In genomic region chr22:40414838-40415505, GRCh38 we compare ENCODE assay signal across 13 cellular contexts. TPM values are rescaled to one million over a fixed set of nuclear protein-coding genes. Genes with fewer than 3 reads are reported as not detected.
DNase-seq lines count a peak whose midpoint lies in the region; ATAC-seq, FAIRE-seq and TF ChIP-seq lines count a peak whose summit lies in the region.
"Had no signal": no experiment of that assay in that cellular context is flagged by ENCODE, and none has a peak within 500 bp of the region (broad histone marks: within the 10 kb centered on the region; RNA-seq: fewer than 3 reads in every experiment).

No MANE protein-coding gene starts in this region.

- peak overlapping the region; percentile 5 to 68 (median 56); a peak in 19 of 22 replicates for H3K9ac ChIP-seq in BLaER1 treated with 17β-estradiol and CSF1 and Interleukin-3, amounts not matched to agents 10 nM and 100 nM

- peaks cover 20 to 76% (median 39%) of the 10 kb centered on the region in 11 experiments; a peak in 19 of 22 replicates for H4K20me1 ChIP-seq in BLaER1 treated with 17β-estradiol and CSF1 and Interleukin-3, amounts not matched to agents 10 nM and 100 nM

- peak overlapping the region; percentile 78 to 93 (median 88) for H3K4me2 ChIP-seq in BLaER1 treated with 17β-estradiol and CSF1 and Interleukin-3, amounts not matched to agents 10 nM and 100 nM

- H3K4me1 ChIP-seq in BLaER1 treated with 17β-estradiol and CSF1 and Interleukin-3, amounts not matched to agents 10 nM and 100 nM: peaks cover 74 to 99% (median 88%) of the 10 kb centered on the region in 10 experiments

- ATAC-seq in SK-N-SH treated with all-trans-retinoic acid at 6 μM for 48 hours: peak; percentile 36; the same call in 2 of the 3 replicates
- peak; percentile 17 for ATAC-seq in left colon
- ATAC-seq in GM21619 (IDR thresholded peaks at IDR 0.05; ENCODE audit: unreplicated experiment): no peak
- no peak for ATAC-seq in HG03565 (IDR thresholded peaks at IDR 0.05; ENCODE audit: unreplicated experiment)
- ATAC-seq in HG03175 (IDR thresholded peaks at IDR 0.05; ENCODE audit: unreplicated experiment): no peak
- no peak for ATAC-seq in GM21367 (IDR thresholded peaks at IDR 0.05; ENCODE audit: unreplicated experiment)
- ATAC-seq: Panc1 had no signal

- FAIRE-seq in GM18507 (lab: Jason Lieb, UNC): peak; percentile 90

- intact Hi-C loops in left colon (cut with DNase I, micrococcal nuclease): no loop called here

- H3K36me3 ChIP-seq in BLaER1 treated with 17β-estradiol and CSF1 and Interleukin-3, amounts not matched to agents 10 nM and 100 nM: peaks cover 50 to 89% (median 65%) of the 10 kb centered on the region in 11 experiments

- H3K4me3 ChIP-seq in BLaER1 treated with 17β-estradiol and CSF1 and Interleukin-3, amounts not matched to agents 10 nM and 100 nM: peak overlapping the region in 7 of 10 experiments; percentile 12 to 41 (median 28); a peak in 9 of 20 replicates
- H3K4me3 ChIP-seq: suprapubic skin had no signal

- H3K27me3 ChIP-seq in BLaER1 treated with 17β-estradiol and CSF1 and Interleukin-3, amounts not matched to agents 10 nM and 100 nM: no peaks in the 10 kb centered on the region
- H3K27me3 ChIP-seq: suprapubic skin had no signal

- DNase-seq in GM18507 (ENCODE audit: extremely low spot score, insufficient read length, low read depth) (no peak), left colon (peak in 1 of 2 donors; percentile 38)
- DNase-seq: activated CD8-positive, alpha-beta memory T cell treated with anti-CD3 and anti-CD28 coated beads, Interleukin-2, amount 50 U/mL, for 4 hours; effector memory CD4-positive, alpha-beta T cell; islet precursor cell had no signal

- H3K27ac ChIP-seq in BLaER1 treated with 17β-estradiol and CSF1 and Interleukin-3, amounts not matched to agents 10 nM and 100 nM: peak overlapping the region; percentile 6 to 83 (median 74); a peak in 19 of 22 replicates
- H3K27ac ChIP-seq: suprapubic skin had no signal

- H3K9me3 ChIP-seq in BLaER1 treated with 17β-estradiol and CSF1 and Interleukin-3, amounts not matched to agents 10 nM and 100 nM (replicated peaks in 1 of 11): no peaks in the 10 kb centered on the region
- H3K9me3 ChIP-seq: suprapubic skin had no signal

TF ChIP-seq in SK-N-SH treated with all-trans-retinoic acid at 6 μM for 48 hours, 23 proteins besides CTCF, POLR2A, EP300 and RAD21:
- TF ChIP-seq PATZ1 (CRISPR knock-in tag; IDR thresholded peaks at IDR 0.05; ENCODE audit: borderline replicate concordance) (no peak), TOX (CRISPR knock-in tag; IDR thresholded peaks at IDR 0.05; ENCODE audit: borderline replicate concordance) (no peak), ZC3H10 (CRISPR knock-in tag; IDR thresholded peaks at IDR 0.05) (no peak), POU6F1 (CRISPR knock-in tag; IDR thresholded peaks at IDR 0.05; ENCODE audit: borderline replicate concordance, low read depth) (no peak), CSDC2 (CRISPR knock-in tag; IDR thresholded peaks at IDR 0.05) (no peak), TCF4 (CRISPR knock-in tag; IDR thresholded peaks at IDR 0.05; ENCODE audit: borderline replicate concordance) (no peak), ZFP30 (CRISPR knock-in tag; IDR thresholded peaks at IDR 0.05) (no peak), TSHZ2 (CRISPR knock-in tag; IDR thresholded peaks at IDR 0.05) (no peak), RARB (CRISPR knock-in tag; IDR thresholded peaks at IDR 0.05) (no peak), OSR1 (CRISPR knock-in tag; IDR thresholded peaks at IDR 0.05) (no peak), ZNF565 (CRISPR knock-in tag; conservative IDR thresholded peaks at IDR 0.05; ENCODE audit: low read depth) (no peak), CSRNP3 (CRISPR knock-in tag; IDR thresholded peaks at IDR 0.05) (no peak)

RNA-seq across cellular contexts. Expression of gene SGSM3, which starts 44.6 kb away (rescaled TPM):
- 100 to 1,000 TPM; 121 to 142 TPM for total RNA-seq in left colon

Comparison
In these comparisons a context has a peak if more than half of its experiments do, and no peak if none do; other contexts are left out.
1. ATAC-seq: peak in SK-N-SH treated with all-trans-retinoic acid at 6 μM for 48 hours (single experiment) and left colon (single experiment); none in GM21619 (single experiment), HG03565 (single experiment), HG03175 (single experiment) and GM21367 (single experiment).